1 cellular context compared by ENCODE assay signal in the genomic region with DNA sequence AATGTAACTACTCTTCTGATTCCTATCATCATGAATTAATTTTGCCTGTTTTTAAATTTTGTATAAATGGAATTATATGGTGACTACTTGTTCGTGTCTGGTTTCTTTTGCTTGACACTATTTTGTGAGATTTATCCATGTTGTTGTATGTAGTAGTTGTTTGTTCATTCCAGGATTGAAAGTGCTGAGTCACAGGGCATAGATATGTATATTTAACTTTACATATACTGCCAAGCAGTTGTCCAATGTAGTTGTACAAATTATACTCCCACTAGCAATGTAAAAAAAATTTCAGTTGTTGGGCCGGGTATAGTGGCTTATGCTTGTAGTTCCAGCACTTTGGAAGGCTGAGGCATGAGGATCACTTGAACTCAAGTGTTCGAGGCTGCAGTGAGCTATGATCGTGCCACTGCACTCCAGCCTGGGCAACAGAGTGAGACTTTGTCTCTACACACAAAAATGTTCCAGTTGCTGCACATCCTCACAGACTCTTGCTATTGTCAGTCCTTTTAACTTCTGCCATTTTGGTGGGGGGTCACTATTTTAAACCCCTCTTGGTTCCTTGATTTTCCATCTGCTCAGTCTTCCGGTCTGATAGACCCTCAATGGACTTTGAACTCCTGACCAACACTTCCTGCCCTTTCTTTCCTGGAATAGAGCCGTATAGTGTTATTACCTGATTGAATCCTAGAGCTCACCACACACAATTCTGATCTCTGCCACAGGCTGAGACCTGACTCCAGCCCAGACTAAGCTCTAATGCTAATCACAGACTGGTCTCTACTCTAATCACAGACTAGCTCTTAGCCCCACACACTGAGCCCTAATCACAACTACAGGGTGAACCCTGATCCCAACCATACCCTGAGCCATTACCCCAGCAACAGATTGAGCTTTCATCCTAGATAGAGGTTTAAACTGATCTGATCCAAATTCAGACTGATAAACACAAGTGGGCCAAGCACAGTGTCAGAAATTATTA.
TF ChIP-seq lines count a peak whose summit lies in the region.

No MANE protein-coding gene starts in this region.

TF ChIP-seq in HCT116, 20 proteins besides CTCF, POLR2A, EP300 and RAD21:
- TF ChIP-seq, protein P1, sequence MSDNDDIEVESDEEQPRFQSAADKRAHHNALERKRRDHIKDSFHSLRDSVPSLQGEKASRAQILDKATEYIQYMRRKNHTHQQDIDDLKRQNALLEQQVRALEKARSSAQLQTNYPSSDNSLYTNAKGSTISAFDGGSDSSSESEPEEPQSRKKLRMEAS (IDR thresholded peaks at IDR 0.05) = no peak
- TF ChIP-seq SIN3A (IDR thresholded peaks at IDR 0.05; ENCODE audit: low read depth) = no peak
- TF ChIP-seq YY1 (IDR thresholded peaks at IDR 0.05; ENCODE audit: extremely low read depth, insufficient replicate concordance, low read depth, low read length) = no peak
- TF ChIP-seq CEBPB (IDR thresholded peaks at IDR 0.05; ENCODE audit: low read depth) = no peak
- TF ChIP-seq JUND (IDR thresholded peaks at IDR 0.05) = no peak
- TF ChIP-seq EGR1 (IDR thresholded peaks at IDR 0.05; ENCODE audit: low read depth) = no peak
- TF ChIP-seq TCF7L2 (IDR thresholded peaks at IDR 0.05; ENCODE audit: borderline replicate concordance, extremely low read depth, insufficient read depth, insufficient read length) = no peak
- TF ChIP-seq CBX3 (IDR thresholded peaks at IDR 0.05; ENCODE audit: low read depth) = no peak
- TF ChIP-seq, protein P2, sequence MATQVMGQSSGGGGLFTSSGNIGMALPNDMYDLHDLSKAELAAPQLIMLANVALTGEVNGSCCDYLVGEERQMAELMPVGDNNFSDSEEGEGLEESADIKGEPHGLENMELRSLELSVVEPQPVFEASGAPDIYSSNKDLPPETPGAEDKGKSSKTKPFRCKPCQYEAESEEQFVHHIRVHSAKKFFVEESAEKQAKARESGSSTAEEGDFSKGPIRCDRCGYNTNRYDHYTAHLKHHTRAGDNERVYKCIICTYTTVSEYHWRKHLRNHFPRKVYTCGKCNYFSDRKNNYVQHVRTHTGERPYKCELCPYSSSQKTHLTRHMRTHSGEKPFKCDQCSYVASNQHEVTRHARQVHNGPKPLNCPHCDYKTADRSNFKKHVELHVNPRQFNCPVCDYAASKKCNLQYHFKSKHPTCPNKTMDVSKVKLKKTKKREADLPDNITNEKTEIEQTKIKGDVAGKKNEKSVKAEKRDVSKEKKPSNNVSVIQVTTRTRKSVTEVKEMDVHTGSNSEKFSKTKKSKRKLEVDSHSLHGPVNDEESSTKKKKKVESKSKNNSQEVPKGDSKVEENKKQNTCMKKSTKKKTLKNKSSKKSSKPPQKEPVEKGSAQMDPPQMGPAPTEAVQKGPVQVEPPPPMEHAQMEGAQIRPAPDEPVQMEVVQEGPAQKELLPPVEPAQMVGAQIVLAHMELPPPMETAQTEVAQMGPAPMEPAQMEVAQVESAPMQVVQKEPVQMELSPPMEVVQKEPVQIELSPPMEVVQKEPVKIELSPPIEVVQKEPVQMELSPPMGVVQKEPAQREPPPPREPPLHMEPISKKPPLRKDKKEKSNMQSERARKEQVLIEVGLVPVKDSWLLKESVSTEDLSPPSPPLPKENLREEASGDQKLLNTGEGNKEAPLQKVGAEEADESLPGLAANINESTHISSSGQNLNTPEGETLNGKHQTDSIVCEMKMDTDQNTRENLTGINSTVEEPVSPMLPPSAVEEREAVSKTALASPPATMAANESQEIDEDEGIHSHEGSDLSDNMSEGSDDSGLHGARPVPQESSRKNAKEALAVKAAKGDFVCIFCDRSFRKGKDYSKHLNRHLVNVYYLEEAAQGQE (IDR thresholded peaks at IDR 0.05; ENCODE audit: low read depth) = no peak
- TF ChIP-seq, protein P3, sequence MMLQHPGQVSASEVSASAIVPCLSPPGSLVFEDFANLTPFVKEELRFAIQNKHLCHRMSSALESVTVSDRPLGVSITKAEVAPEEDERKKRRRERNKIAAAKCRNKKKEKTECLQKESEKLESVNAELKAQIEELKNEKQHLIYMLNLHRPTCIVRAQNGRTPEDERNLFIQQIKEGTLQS (IDR thresholded peaks at IDR 0.05) = no peak
- no peak for TF ChIP-seq FOSL1 (IDR thresholded peaks at IDR 0.05; ENCODE audit: low read depth)
- TF ChIP-seq EZH2phosphoT487 (IDR thresholded peaks at IDR 0.05; ENCODE audit: borderline replicate concordance) = no peak
- TF ChIP-seq ELF1 (IDR thresholded peaks at IDR 0.05; ENCODE audit: borderline replicate concordance, low read depth) = no peak
- TF ChIP-seq ZFX (IDR thresholded peaks at IDR 0.05) = no peak
